Comparison of ENCODE assay signal across 40 cellular contexts in the genomic region with DNA sequence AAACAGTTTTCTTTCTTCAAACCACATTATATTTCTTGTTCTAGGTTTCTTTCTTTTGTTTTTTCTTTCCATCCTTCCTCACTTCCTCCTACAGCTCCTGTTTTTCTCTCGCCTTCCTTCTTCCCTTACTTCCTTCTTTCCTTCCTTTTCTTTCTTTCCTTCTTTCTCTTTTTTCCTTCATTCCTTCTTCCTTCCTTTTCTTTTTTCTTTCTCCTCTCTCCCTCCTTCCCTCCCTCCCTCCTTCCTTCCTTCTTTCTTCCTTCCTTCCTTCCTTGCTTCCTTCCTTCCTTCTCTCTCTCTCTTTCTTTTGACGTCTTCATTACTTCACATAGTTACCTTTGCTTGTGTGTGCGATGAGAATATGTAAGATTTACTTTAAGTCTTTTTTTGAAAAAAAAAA.
"Had no signal": no experiment of that assay in that cellular context is flagged by ENCODE, and none has a peak within 500 bp of the region (broad histone marks: within the 10 kb centered on the region; RNA-seq: fewer than 3 reads in every experiment).

No MANE protein-coding gene starts in this region.

- H3K9me3 ChIP-seq: adrenal gland, ascending aorta, breast epithelium had no signal

- H3K9me3 Mint-ChIP-seq: activated naive CD4-positive, alpha-beta T cell treated with anti-CD3 and anti-CD28 coated beads for 36 hours; activated naive CD4-positive, alpha-beta T cell treated with anti-CD3 and anti-CD28 coated beads, Interleukin-2, amount 10 ng/mL, durations not matched to agents 7 days and 5 days; activated naive CD4-positive, alpha-beta T cell treated with anti-CD3 and anti-CD28 coated beads, Interleukin-2, amount 50 U/mL, for 24 hours; activated naive CD8-positive, alpha-beta T cell treated with anti-CD3 and anti-CD28 coated beads, Interleukin-2, amount 10 ng/mL, durations not matched to agents 7 days and 5 days; activated naive CD8-positive, alpha-beta T cell treated with anti-CD3 and anti-CD28 coated beads, Interleukin-2, amount 50 U/mL, for 24 hours; activated T-cell treated with anti-CD3 and anti-CD28 coated beads, Interleukin-2, amount 50 U/mL, for 24 hours; activated T-helper 1 cell treated with anti-CD3 and anti-CD28 coated beads, Interleukin-12 subunit alpha, Interleukin-12 subunit beta, Interleukin-2, Interleukin-4 antibody, amounts not matched to agents 30 ng/mL and 10 ng/mL and 1 ng/mL, durations not matched to agents 14 hours and 24 hours and 36 hours; activated T-helper 17 cell treated with anti-CD3 and anti-CD28 coated beads, Interleukin-2, amount 50 U/mL, for 72 hours; activated T-helper 2 cell treated with anti-CD3 and anti-CD28 coated beads, Interferon-gamma antibody, Interleukin-2, Interleukin-4, amounts not matched to agents 10 μg/mL and 5 μg/mL and 100 μg/mL, durations not matched to agents 14 hours and 24 hours and 36 hours had no signal

- ATAC-seq: activated naive CD4-positive, alpha-beta T cell treated with anti-CD3 and anti-CD28 coated beads, Interleukin-2, amount 50 U/mL, for 72 hours; activated naive CD8-positive, alpha-beta T cell treated with anti-CD3 and anti-CD28 coated beads, Interleukin-2, amount 50 U/mL, for 24 hours; activated T-cell treated with anti-CD3 and anti-CD28 coated beads, Interleukin-2, amount 50 U/mL, for 4 hours; activated T-cell treated with anti-CD3 and anti-CD28 coated beads, Interleukin-2, amount 50 U/mL, for 72 hours; activated T-helper 17 cell treated with anti-CD3 and anti-CD28 coated beads, Interleukin-2, amount 50 U/mL, for 72 hours; body of pancreas had no signal

- H3K36me3 Mint-ChIP-seq: activated naive CD4-positive, alpha-beta T cell treated with anti-CD3 and anti-CD28 coated beads, Interleukin-2, amount 10 ng/mL, durations not matched to agents 7 days and 5 days; activated naive CD4-positive, alpha-beta T cell treated with anti-CD3 and anti-CD28 coated beads, Interleukin-2, amount 50 U/mL, for 24 hours; activated naive CD4-positive, alpha-beta T cell treated with anti-CD3 and anti-CD28 coated beads, Interleukin-2, amount 50 U/mL, for 72 hours; activated naive CD8-positive, alpha-beta T cell; activated naive CD8-positive, alpha-beta T cell treated with anti-CD3 and anti-CD28 coated beads for 36 hours; activated naive CD8-positive, alpha-beta T cell treated with anti-CD3 and anti-CD28 coated beads, Interleukin-2, amount 10 ng/mL, durations not matched to agents 7 days and 5 days; brain had no signal

- DNase-seq: activated effector memory CD4-positive, alpha-beta T cell treated with anti-CD3 and anti-CD28 coated beads, Interleukin-2, amount 50 U/mL, for 16 hours; activated effector memory CD4-positive, alpha-beta T cell treated with Interleukin-2 at 50 U/mL for 16 hours; activated gamma-delta T cell; activated gamma-delta T cell treated with Interleukin-2 at 50 U/mL for 16 hours; activated naive CD4-positive, alpha-beta T cell; activated naive CD4-positive, alpha-beta T cell treated with anti-CD3 and anti-CD28 coated beads for 36 hours; activated naive CD4-positive, alpha-beta T cell treated with anti-CD3 and anti-CD28 coated beads, Interleukin-2, amount 10 ng/mL, durations not matched to agents 7 days and 5 days; activated naive CD4-positive, alpha-beta T cell treated with anti-CD3 and anti-CD28 coated beads, Interleukin-2, amount 50 U/mL, for 16 hours; activated naive CD4-positive, alpha-beta T cell treated with Interleukin-2 at 50 U/mL for 16 hours; activated naive CD8-positive, alpha-beta T cell treated with anti-CD3 and anti-CD28 coated beads for 36 hours; activated naive CD8-positive, alpha-beta T cell treated with anti-CD3 and anti-CD28 coated beads, Interleukin-2, amount 10 ng/mL, durations not matched to agents 7 days and 5 days; activated naive CD8-positive, alpha-beta T cell treated with anti-CD3 and anti-CD28 coated beads, Interleukin-2, amount 50 U/mL, for 24 hours; activated T-cell treated with anti-CD3 and anti-CD28 coated beads, Interleukin-2, amount 50 U/mL, for 1 hour; activated T-cell treated with anti-CD3 and anti-CD28 coated beads, Interleukin-2, amount 50 U/mL, for 24 hours; activated T-cell treated with anti-CD3 and anti-CD28 coated beads, Interleukin-2, amount 50 U/mL, for 4 hours; activated T-cell treated with anti-CD3 and anti-CD28 coated beads, Interleukin-2, amount 50 U/mL, for 48 hours; activated T-cell treated with anti-CD3 and anti-CD28 coated beads, Interleukin-2, amount 50 U/mL, for 72 hours; adrenal gland; amniotic stem cell; amygdala; anterior cingulate cortex; aorta; body of pancreas; brain microvascular endothelial cell; caudate nucleus; central memory CD4-positive, alpha-beta T cell; cerebellar nuclear complex had no signal

- H3K27ac ChIP-seq: adrenal gland, ascending aorta, body of pancreas, brain microvascular endothelial cell, breast epithelium, cardiac muscle cell had no signal

- H3K27me3 ChIP-seq: adrenal gland, ascending aorta, body of pancreas, brain microvascular endothelial cell, breast epithelium, cardiac muscle cell had no signal

- H3K36me3 ChIP-seq: adrenal gland, ascending aorta, brain microvascular endothelial cell, breast epithelium, cardiac muscle cell had no signal

- H3K27me3 Mint-ChIP-seq: activated naive CD4-positive, alpha-beta T cell treated with anti-CD3 and anti-CD28 coated beads, Interleukin-2, amount 10 ng/mL, durations not matched to agents 7 days and 5 days; activated naive CD4-positive, alpha-beta T cell treated with anti-CD3 and anti-CD28 coated beads, Interleukin-2, amount 50 U/mL, for 24 hours; activated naive CD8-positive, alpha-beta T cell treated with anti-CD3 and anti-CD28 coated beads for 36 hours; activated naive CD8-positive, alpha-beta T cell treated with anti-CD3 and anti-CD28 coated beads, Interleukin-2, amount 10 ng/mL, durations not matched to agents 7 days and 5 days; activated naive CD8-positive, alpha-beta T cell treated with anti-CD3 and anti-CD28 coated beads, Interleukin-2, amount 50 U/mL, for 24 hours; activated T-cell treated with anti-CD3 and anti-CD28 coated beads, Interleukin-2, amount 50 U/mL, for 24 hours; activated T-helper 17 cell treated with anti-CD3 and anti-CD28 coated beads, Interleukin-2, amount 50 U/mL, for 72 hours; brain; central memory CD8-positive, alpha-beta T cell had no signal

- H3K4me3 ChIP-seq: adrenal gland, ascending aorta, body of pancreas, breast epithelium, cardiac muscle cell had no signal

- H3K4me1 Mint-ChIP-seq: activated naive CD4-positive, alpha-beta T cell treated with anti-CD3 and anti-CD28 coated beads, Interleukin-2, amount 10 ng/mL, durations not matched to agents 7 days and 5 days; activated naive CD4-positive, alpha-beta T cell treated with anti-CD3 and anti-CD28 coated beads, Interleukin-2, amount 50 U/mL, for 24 hours; activated naive CD8-positive, alpha-beta T cell treated with anti-CD3 and anti-CD28 coated beads for 36 hours; activated naive CD8-positive, alpha-beta T cell treated with anti-CD3 and anti-CD28 coated beads, Interleukin-2, amount 10 ng/mL, durations not matched to agents 7 days and 5 days; activated naive CD8-positive, alpha-beta T cell treated with anti-CD3 and anti-CD28 coated beads, Interleukin-2, amount 50 U/mL, for 24 hours; activated T-helper 17 cell treated with anti-CD3 and anti-CD28 coated beads, Interleukin-2, amount 50 U/mL, for 72 hours; brain; central memory CD8-positive, alpha-beta T cell had no signal

- H3K4me3 Mint-ChIP-seq: activated naive CD4-positive, alpha-beta T cell treated with anti-CD3 and anti-CD28 coated beads for 36 hours; activated naive CD4-positive, alpha-beta T cell treated with anti-CD3 and anti-CD28 coated beads, Interleukin-2, amount 10 ng/mL, durations not matched to agents 7 days and 5 days; activated naive CD4-positive, alpha-beta T cell treated with anti-CD3 and anti-CD28 coated beads, Interleukin-2, amount 50 U/mL, for 24 hours; activated naive CD8-positive, alpha-beta T cell; activated naive CD8-positive, alpha-beta T cell treated with anti-CD3 and anti-CD28 coated beads for 36 hours; activated naive CD8-positive, alpha-beta T cell treated with anti-CD3 and anti-CD28 coated beads, Interleukin-2, amount 10 ng/mL, durations not matched to agents 7 days and 5 days; activated naive CD8-positive, alpha-beta T cell treated with anti-CD3 and anti-CD28 coated beads, Interleukin-2, amount 50 U/mL, for 24 hours; activated T-cell treated with anti-CD3 and anti-CD28 coated beads, Interleukin-2, amount 50 U/mL, for 24 hours; activated T-cell treated with anti-CD3 and anti-CD28 coated beads, Interleukin-2, amount 50 U/mL, for 4 hours; activated T-cell treated with anti-CD3 and anti-CD28 coated beads, Interleukin-2, amount 50 U/mL, for 72 hours; activated T-helper 1 cell treated with anti-CD3 and anti-CD28 coated beads, Interleukin-12 subunit alpha, Interleukin-12 subunit beta, Interleukin-2, Interleukin-4 antibody, amounts not matched to agents 30 ng/mL and 10 ng/mL and 1 ng/mL, durations not matched to agents 14 hours and 24 hours and 36 hours; activated T-helper 17 cell treated with anti-CD3 and anti-CD28 coated beads, Interleukin-2, amount 50 U/mL, for 72 hours; brain; central memory CD8-positive, alpha-beta T cell had no signal

- H3K4me1 ChIP-seq: adrenal gland, ascending aorta, body of pancreas, breast epithelium had no signal

- H3K27ac Mint-ChIP-seq: activated naive CD4-positive, alpha-beta T cell treated with anti-CD3 and anti-CD28 coated beads for 36 hours; activated naive CD4-positive, alpha-beta T cell treated with anti-CD3 and anti-CD28 coated beads, Interleukin-2, amount 10 ng/mL, durations not matched to agents 7 days and 5 days; activated naive CD4-positive, alpha-beta T cell treated with anti-CD3 and anti-CD28 coated beads, Interleukin-2, amount 50 U/mL, for 24 hours; activated naive CD4-positive, alpha-beta T cell treated with anti-CD3 and anti-CD28 coated beads, Interleukin-2, amount 50 U/mL, for 72 hours; activated naive CD8-positive, alpha-beta T cell; activated naive CD8-positive, alpha-beta T cell treated with anti-CD3 and anti-CD28 coated beads for 36 hours; activated naive CD8-positive, alpha-beta T cell treated with anti-CD3 and anti-CD28 coated beads, Interleukin-2, amount 10 ng/mL, durations not matched to agents 7 days and 5 days; activated naive CD8-positive, alpha-beta T cell treated with anti-CD3 and anti-CD28 coated beads, Interleukin-2, amount 50 U/mL, for 24 hours; activated T-cell treated with anti-CD3 and anti-CD28 coated beads, Interleukin-2, amount 50 U/mL, for 24 hours; activated T-cell treated with anti-CD3 and anti-CD28 coated beads, Interleukin-2, amount 50 U/mL, for 72 hours; activated T-helper 1 cell treated with anti-CD3 and anti-CD28 coated beads, Interleukin-12 subunit alpha, Interleukin-12 subunit beta, Interleukin-2, Interleukin-4 antibody, amounts not matched to agents 30 ng/mL and 10 ng/mL and 1 ng/mL, durations not matched to agents 14 hours and 24 hours and 36 hours; activated T-helper 17 cell treated with anti-CD3 and anti-CD28 coated beads, Interleukin-2, amount 50 U/mL, for 72 hours; activated T-helper 2 cell treated with anti-CD3 and anti-CD28 coated beads, Interferon-gamma antibody, Interleukin-2, Interleukin-4, amounts not matched to agents 10 μg/mL and 5 μg/mL and 100 μg/mL, durations not matched to agents 14 hours and 24 hours and 36 hours; brain had no signal

- FAIRE-seq: astrocyte, bronchial epithelial cell had no signal
